ENCODE assay signal across 2 cellular contexts in the genomic region with DNA sequence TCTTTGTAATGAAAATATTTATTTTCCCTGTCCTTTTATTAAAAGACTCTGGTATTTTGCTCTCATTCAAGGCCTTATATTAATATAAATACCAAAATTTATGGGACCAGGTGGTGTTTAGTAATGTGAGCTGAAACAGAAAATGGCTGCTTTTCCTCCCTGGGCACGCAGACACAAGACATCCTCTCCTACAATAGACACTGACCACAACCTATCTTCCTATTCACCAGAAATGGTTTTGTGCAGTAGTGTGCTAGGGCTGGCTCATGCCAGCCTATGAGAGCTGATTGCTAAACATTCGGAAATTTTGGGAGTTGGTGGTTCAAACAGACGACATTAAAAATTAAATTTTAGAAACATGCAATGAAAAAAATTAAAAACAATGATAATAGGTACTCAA.
TF ChIP-seq lines count a peak whose summit lies in the region.

No MANE protein-coding gene starts in this region.

TF ChIP-seq in A549, 52 proteins besides CTCF, POLR2A, EP300 and RAD21:
- TF ChIP-seq, protein P1, sequence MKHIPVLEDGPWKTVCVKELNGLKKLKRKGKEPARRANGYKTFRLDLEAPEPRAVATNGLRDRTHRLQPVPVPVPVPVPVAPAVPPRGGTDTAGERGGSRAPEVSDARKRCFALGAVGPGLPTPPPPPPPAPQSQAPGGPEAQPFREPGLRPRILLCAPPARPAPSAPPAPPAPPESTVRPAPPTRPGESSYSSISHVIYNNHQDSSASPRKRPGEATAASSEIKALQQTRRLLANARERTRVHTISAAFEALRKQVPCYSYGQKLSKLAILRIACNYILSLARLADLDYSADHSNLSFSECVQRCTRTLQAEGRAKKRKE (CRISPR knock-in tag; IDR thresholded peaks at IDR 0.05; ENCODE audit: low read depth): no peak
- TF ChIP-seq SREBF2 (IDR thresholded peaks at IDR 0.05): no peak
- TF ChIP-seq CHD2 (IDR thresholded peaks at IDR 0.05; ENCODE audit: low read length, partially characterized antibody): no peak
- TF ChIP-seq POLR2AphosphoS2 (conservative IDR thresholded peaks at IDR 0.05; ENCODE audit: low read length): no peak
- TF ChIP-seq, protein P2, sequence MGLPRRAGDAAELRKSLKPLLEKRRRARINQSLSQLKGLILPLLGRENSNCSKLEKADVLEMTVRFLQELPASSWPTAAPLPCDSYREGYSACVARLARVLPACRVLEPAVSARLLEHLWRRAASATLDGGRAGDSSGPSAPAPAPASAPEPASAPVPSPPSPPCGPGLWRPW (IDR thresholded peaks at IDR 0.05): no peak
- TF ChIP-seq, protein P3, sequence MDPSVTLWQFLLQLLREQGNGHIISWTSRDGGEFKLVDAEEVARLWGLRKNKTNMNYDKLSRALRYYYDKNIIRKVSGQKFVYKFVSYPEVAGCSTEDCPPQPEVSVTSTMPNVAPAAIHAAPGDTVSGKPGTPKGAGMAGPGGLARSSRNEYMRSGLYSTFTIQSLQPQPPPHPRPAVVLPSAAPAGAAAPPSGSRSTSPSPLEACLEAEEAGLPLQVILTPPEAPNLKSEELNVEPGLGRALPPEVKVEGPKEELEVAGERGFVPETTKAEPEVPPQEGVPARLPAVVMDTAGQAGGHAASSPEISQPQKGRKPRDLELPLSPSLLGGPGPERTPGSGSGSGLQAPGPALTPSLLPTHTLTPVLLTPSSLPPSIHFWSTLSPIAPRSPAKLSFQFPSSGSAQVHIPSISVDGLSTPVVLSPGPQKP (IDR thresholded peaks at IDR 0.05; ENCODE audit: low read depth, low read length): no peak

TF ChIP-seq in SK-N-SH treated with all-trans-retinoic acid at 6 μM for 48 hours, 23 proteins besides CTCF, POLR2A, EP300 and RAD21 (continued from another document):
- TF ChIP-seq OSR1 (CRISPR knock-in tag; IDR thresholded peaks at IDR 0.05): no peak
- no peak for TF ChIP-seq PPARA (CRISPR knock-in tag; IDR thresholded peaks at IDR 0.05; ENCODE audit: borderline replicate concordance)
- no peak for TF ChIP-seq ISL1 (CRISPR knock-in tag; IDR thresholded peaks at IDR 0.05)
- no peak for TF ChIP-seq ESRRG (CRISPR knock-in tag; IDR thresholded peaks at IDR 0.05)
- TF ChIP-seq, protein P4, sequence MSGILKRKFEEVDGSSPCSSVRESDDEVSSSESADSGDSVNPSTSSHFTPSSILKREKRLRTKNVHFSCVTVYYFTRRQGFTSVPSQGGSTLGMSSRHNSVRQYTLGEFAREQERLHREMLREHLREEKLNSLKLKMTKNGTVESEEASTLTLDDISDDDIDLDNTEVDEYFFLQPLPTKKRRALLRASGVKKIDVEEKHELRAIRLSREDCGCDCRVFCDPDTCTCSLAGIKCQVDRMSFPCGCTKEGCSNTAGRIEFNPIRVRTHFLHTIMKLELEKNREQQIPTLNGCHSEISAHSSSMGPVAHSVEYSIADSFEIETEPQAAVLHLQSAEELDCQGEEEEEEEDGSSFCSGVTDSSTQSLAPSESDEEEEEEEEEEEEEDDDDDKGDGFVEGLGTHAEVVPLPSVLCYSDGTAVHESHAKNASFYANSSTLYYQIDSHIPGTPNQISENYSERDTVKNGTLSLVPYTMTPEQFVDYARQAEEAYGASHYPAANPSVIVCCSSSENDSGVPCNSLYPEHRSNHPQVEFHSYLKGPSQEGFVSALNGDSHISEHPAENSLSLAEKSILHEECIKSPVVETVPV (CRISPR knock-in tag; IDR thresholded peaks at IDR 0.05): no peak
- TF ChIP-seq, protein P5, sequence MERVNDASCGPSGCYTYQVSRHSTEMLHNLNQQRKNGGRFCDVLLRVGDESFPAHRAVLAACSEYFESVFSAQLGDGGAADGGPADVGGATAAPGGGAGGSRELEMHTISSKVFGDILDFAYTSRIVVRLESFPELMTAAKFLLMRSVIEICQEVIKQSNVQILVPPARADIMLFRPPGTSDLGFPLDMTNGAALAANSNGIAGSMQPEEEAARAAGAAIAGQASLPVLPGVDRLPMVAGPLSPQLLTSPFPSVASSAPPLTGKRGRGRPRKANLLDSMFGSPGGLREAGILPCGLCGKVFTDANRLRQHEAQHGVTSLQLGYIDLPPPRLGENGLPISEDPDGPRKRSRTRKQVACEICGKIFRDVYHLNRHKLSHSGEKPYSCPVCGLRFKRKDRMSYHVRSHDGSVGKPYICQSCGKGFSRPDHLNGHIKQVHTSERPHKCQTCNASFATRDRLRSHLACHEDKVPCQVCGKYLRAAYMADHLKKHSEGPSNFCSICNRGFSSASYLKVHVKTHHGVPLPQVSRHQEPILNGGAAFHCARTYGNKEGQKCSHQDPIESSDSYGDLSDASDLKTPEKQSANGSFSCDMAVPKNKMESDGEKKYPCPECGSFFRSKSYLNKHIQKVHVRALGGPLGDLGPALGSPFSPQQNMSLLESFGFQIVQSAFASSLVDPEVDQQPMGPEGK (CRISPR knock-in tag; IDR thresholded peaks at IDR 0.05; ENCODE audit: borderline replicate concordance): no peak
- no peak for TF ChIP-seq TCF4 (CRISPR knock-in tag; IDR thresholded peaks at IDR 0.05; ENCODE audit: borderline replicate concordance)
- TF ChIP-seq ZNF8 (CRISPR knock-in tag; IDR thresholded peaks at IDR 0.05): no peak
- no peak for TF ChIP-seq ZFP3 (CRISPR knock-in tag; IDR thresholded peaks at IDR 0.05)
- TF ChIP-seq, protein P6, sequence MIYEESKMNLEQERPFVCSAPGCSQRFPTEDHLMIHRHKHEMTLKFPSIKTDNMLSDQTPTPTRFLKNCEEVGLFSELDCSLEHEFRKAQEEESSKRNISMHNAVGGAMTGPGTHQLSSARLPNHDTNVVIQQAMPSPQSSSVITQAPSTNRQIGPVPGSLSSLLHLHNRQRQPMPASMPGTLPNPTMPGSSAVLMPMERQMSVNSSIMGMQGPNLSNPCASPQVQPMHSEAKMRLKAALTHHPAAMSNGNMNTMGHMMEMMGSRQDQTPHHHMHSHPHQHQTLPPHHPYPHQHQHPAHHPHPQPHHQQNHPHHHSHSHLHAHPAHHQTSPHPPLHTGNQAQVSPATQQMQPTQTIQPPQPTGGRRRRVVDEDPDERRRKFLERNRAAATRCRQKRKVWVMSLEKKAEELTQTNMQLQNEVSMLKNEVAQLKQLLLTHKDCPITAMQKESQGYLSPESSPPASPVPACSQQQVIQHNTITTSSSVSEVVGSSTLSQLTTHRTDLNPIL (CRISPR knock-in tag; IDR thresholded peaks at IDR 0.05; ENCODE audit: low read depth): no peak
- TF ChIP-seq ARNTL (CRISPR knock-in tag; IDR thresholded peaks at IDR 0.05; ENCODE audit: borderline replicate concordance, low read depth): no peak
